Comparison of ENCODE assay signal across 10 cellular contexts in the genomic region with DNA sequence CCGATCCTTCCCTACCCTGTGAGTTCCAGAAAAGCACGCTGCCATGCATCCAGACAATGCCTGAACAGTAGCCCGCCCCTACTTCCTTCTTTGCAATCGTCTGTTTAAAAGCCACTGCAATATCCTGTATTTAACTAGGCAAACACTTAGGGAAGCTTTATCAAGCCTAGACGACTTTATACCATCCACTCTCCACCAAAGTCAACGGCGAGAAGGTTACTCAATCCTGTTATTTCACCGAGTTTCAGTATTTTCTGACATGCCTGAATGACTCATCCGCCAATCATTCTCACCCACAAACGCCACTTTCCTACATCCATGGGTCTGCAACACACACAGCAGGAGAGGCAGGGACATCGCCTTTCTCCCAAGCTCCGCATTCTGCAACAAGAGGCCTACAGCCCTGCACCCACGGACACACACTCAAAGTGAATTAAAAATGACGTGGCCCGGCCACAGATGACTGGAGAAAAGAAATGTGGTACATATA. TPM values are rescaled to one million over a fixed set of nuclear protein-coding genes. Genes with fewer than 3 reads are reported as not detected.
DNase-seq lines count a peak whose midpoint lies in the region; ATAC-seq, FAIRE-seq and TF ChIP-seq lines count a peak whose summit lies in the region.
"Had no signal": no experiment of that assay in that cellular context is flagged by ENCODE, and none has a peak within 500 bp of the region (broad histone marks: within the 10 kb centered on the region; RNA-seq: fewer than 3 reads in every experiment).

No MANE protein-coding gene starts in this region.

- TF ChIP-seq POLR2A in H54 (IDR thresholded peaks at IDR 0.05; ENCODE audit: low read depth, low read length): no peak

- intact Hi-C loops in left ventricle myocardium superior (cut with micrococcal nuclease): loop anchor here (10.0 kb wide), 1 partner anchor 103 kb away; no protein-coding TSS in a partner anchor

- WGBS in trophoblast cell (ENCODE audit: extremely low coverage, insufficient coverage, insufficient read length): no CpG with 5 or more reads among the region's 15 CpGs

- no peak overlapping the region for H3K18ac ChIP-seq in trophoblast cell (ENCODE audit: low read length)

- CTCF ChIA-PET in activated CD8-positive, alpha-beta memory T cell treated with anti-CD3 and anti-CD28 coated beads, Interleukin-2, amount 10 ng/mL, durations not matched to agents 7 days and 5 days (lab: Charles Lee): interaction anchor here (0.6 kb wide), 1 partner anchor 1842 kb away, joined by 3 read pairs; no protein-coding TSS in a partner anchor

- no peak overlapping the region for H2BK5ac ChIP-seq in trophoblast cell (ENCODE audit: low read depth, low read length, poor library complexity)

- H3K79me2 ChIP-seq in trophoblast cell (ENCODE audit: control insufficient read depth, insufficient read depth, low read length, poor library complexity): no peaks in the 10 kb centered on the region

- no peak overlapping the region for H3K27ac Mint-ChIP-seq in activated CD8-positive, alpha-beta memory T cell treated with anti-CD3 and anti-CD28 coated beads, Interleukin-2, amount 10 ng/mL, durations not matched to agents 7 days and 5 days

- H3K27me3 Mint-ChIP-seq in activated CD8-positive, alpha-beta memory T cell treated with anti-CD3 and anti-CD28 coated beads, Interleukin-2, amount 10 ng/mL, durations not matched to agents 7 days and 5 days: peaks cover 6% of the 10 kb centered on the region

- no peaks in the 10 kb centered on the region for H3K79me1 ChIP-seq in trophoblast cell (ENCODE audit: low read length)

- H3K27me3 ChIP-seq in trophoblast cell (ENCODE audit: insufficient read depth, low read length): no peaks in the 10 kb centered on the region

- peak; percentile 50 for FAIRE-seq in H54 (lab: Jason Lieb, UNC)

- H2BK120ac ChIP-seq in trophoblast cell (ENCODE audit: insufficient read depth, low read length, poor library complexity): no peak overlapping the region

- no peak overlapping the region for H4K12ac ChIP-seq in trophoblast cell (ENCODE audit: low read depth, low read length)

- DNase-seq in H54 (ENCODE audit: insufficient read length, low spot score) (no peak), NCI-H460 (ENCODE audit: extremely low read depth, low read depth) (peak; percentile 85), choroid plexus epithelial cell (ENCODE audit: low read depth) (peak; percentile 91), trophoblast cell (peak; percentile 60 to 84), left ventricle myocardium superior (no peak)
- DNase-seq in activated CD8-positive, alpha-beta memory T cell treated with anti-CD3 and anti-CD28 coated beads, Interleukin-2, amount 10 ng/mL, durations not matched to agents 7 days and 5 days: no peak
- DNase-seq: NCI-H526; psoas muscle; stimulated activated naive CD4-positive, alpha-beta T cell had no signal

- H2AFZ ChIP-seq in trophoblast cell (ENCODE audit: insufficient read depth, low read length, poor library complexity): no peak overlapping the region

- H3K14ac ChIP-seq in trophoblast cell (ENCODE audit: low read length): no peak overlapping the region

- no peak overlapping the region for H2AK5ac ChIP-seq in trophoblast cell (ENCODE audit: low read length)

- peaks cover 14 to 17% of the 10 kb centered on the region in 2 experiments for H3K4me1 ChIP-seq in trophoblast cell (ENCODE audit: control insufficient read depth in 1 of 2, insufficient read depth in 2 of 2, low read length in 2 of 2)
- H3K4me1 ChIP-seq: psoas muscle had no signal

- no peak overlapping the region for H4K8ac ChIP-seq in trophoblast cell (ENCODE audit: low read depth, low read length)

- no peak overlapping the region for H3K4ac ChIP-seq in trophoblast cell (ENCODE audit: low read depth, low read length)

- no peak overlapping the region for H3K23ac ChIP-seq in trophoblast cell (ENCODE audit: low read length)

- no peaks in the 10 kb centered on the region for H3K36me3 Mint-ChIP-seq in activated CD8-positive, alpha-beta memory T cell treated with anti-CD3 and anti-CD28 coated beads, Interleukin-2, amount 10 ng/mL, durations not matched to agents 7 days and 5 days

- no peak overlapping the region for H3K4me3 Mint-ChIP-seq in activated CD8-positive, alpha-beta memory T cell treated with anti-CD3 and anti-CD28 coated beads, Interleukin-2, amount 10 ng/mL, durations not matched to agents 7 days and 5 days

- H2BK12ac ChIP-seq in trophoblast cell (ENCODE audit: low read length): no peak overlapping the region

- H3K9ac ChIP-seq in trophoblast cell (ENCODE audit: low read length): no peak overlapping the region

- no peak for TF ChIP-seq CTCF in choroid plexus epithelial cell (conservative IDR thresholded peaks at IDR 0.05; ENCODE audit: low read depth, low read length)

- H3K27ac ChIP-seq in trophoblast cell (ENCODE audit: low read depth, low read length): no peak overlapping the region
- H3K27ac ChIP-seq: psoas muscle had no signal

- H4K91ac ChIP-seq in trophoblast cell (ENCODE audit: low read depth, low read length): no peak overlapping the region

- H3K4me1 Mint-ChIP-seq in activated CD8-positive, alpha-beta memory T cell treated with anti-CD3 and anti-CD28 coated beads, Interleukin-2, amount 10 ng/mL, durations not matched to agents 7 days and 5 days: peaks cover 1% of the 10 kb centered on the region

- H3K9me3 ChIP-seq in trophoblast cell (ENCODE audit: insufficient read depth, low read depth, low read length): no peaks in the 10 kb centered on the region
- H3K9me3 ChIP-seq: psoas muscle had no signal

- H3K4me2 ChIP-seq in trophoblast cell (ENCODE audit: low read length): peak overlapping the region; percentile 8

- no peaks in the 10 kb centered on the region for H3K9me3 Mint-ChIP-seq in activated CD8-positive, alpha-beta memory T cell treated with anti-CD3 and anti-CD28 coated beads, Interleukin-2, amount 10 ng/mL, durations not matched to agents 7 days and 5 days (ENCODE audit: low read depth)

- peaks cover 0 to under 1% of the 10 kb centered on the region in 2 experiments for H3K36me3 ChIP-seq in trophoblast cell (ENCODE audit: control insufficient read depth in 1 of 2, insufficient read depth in 2 of 2, low read length in 2 of 2)

- H3K4me3 ChIP-seq in choroid plexus epithelial cell (ENCODE audit: low read depth, low read length): no peak overlapping the region
- no peak overlapping the region for H3K4me3 ChIP-seq in trophoblast cell (ENCODE audit: low read depth, low read length)
- H3K4me3 ChIP-seq: psoas muscle had no signal

- ATAC-seq in left ventricle myocardium superior (no peak), HG03025 (IDR thresholded peaks at IDR 0.05; ENCODE audit: low FRiP score, unreplicated experiment) (no peak)
- no peak for ATAC-seq in activated CD8-positive, alpha-beta memory T cell treated with anti-CD3 and anti-CD28 coated beads, Interleukin-2, amount 10 ng/mL, durations not matched to agents 7 days and 5 days
- ATAC-seq: psoas muscle had no signal

RNA-seq across cellular contexts. Expression of gene CELSR1, which starts 9.3 kb away (rescaled TPM):
- total RNA-seq in NCI-H460 (2014; rRNA removed; shearing (Covaris generic)): 7.0 and 8.7 TPM in 2 replicates
- polyA plus RNA-seq in NCI-H460 (2014; cell fraction: nucleus; rRNA removed): 6.7 and 11.9 TPM in 2 replicates
- polyA plus RNA-seq in trophoblast cell (2013): 28.5 and 29.5 TPM in 2 replicates
- 9.7 TPM for total RNA-seq in left ventricle myocardium superior
- total RNA-seq in activated CD8-positive, alpha-beta memory T cell treated with anti-CD3 and anti-CD28 coated beads, Interleukin-2, amount 10 ng/mL, durations not matched to agents 7 days and 5 days: under 1 TPM; 0.06 to 0.12 TPM

Comparison
In these comparisons a context has a peak if more than half of its experiments do, and no peak if none do; other contexts are left out.
1. DNase-seq: peak in NCI-H460 (single experiment), choroid plexus epithelial cell (single experiment) and trophoblast cell (2 of 2); none in H54 (single experiment), left ventricle myocardium superior (single experiment) and activated CD8-positive, alpha-beta memory T cell treated with anti-CD3 and anti-CD28 coated beads, Interleukin-2, amount 10 ng/mL, durations not matched to agents 7 days and 5 days (single experiment).